ENCODE assay signal across 8 cellular contexts in genomic region chr16:2027024-2028010, GRCh38. TPM values are rescaled to one million over a fixed set of nuclear protein-coding genes. Genes with fewer than 3 reads are reported as not detected.
DNase-seq lines count a peak whose midpoint lies in the region; ATAC-seq, FAIRE-seq and TF ChIP-seq lines count a peak whose summit lies in the region.

No MANE protein-coding gene starts in this region.

- peak overlapping the region; percentile 87; the same call in 1 of the 2 replicates for H2AK5ac ChIP-seq in H1 (ENCODE audit: low read depth, low read length)

- WGBS in H1 (ENCODE audit: extremely low coverage in 1 of 2, insufficient coverage in 1 of 2, insufficient read length in 1 of 2, insufficient replicate concordance in 2 of 2, low coverage in 1 of 2, low lambda C conversion rate in 2 of 2, missing lambda C conversion rate in 1 of 2), 2 experiments: 25% methylated on average over 34 of the region's 76 CpGs; no CpG with 5 or more reads in 1 of the 2 experiments

- peaks cover 7% of the 10 kb centered on the region; the same call in 1 of the 2 replicates for H3K23me2 ChIP-seq in H1 (ENCODE audit: low read depth, low read length)

- H3K4me3 ChIP-seq in GM23338 (peak overlapping the region; percentile 60), H1 (ENCODE audit: extremely low read depth in 1 of 4, insufficient read depth in 2 of 4, low read depth in 3 of 4, low read length in 4 of 4) (peak overlapping the region; percentile 42 to 66 (median 46))

- H2BK5ac ChIP-seq in H1 (ENCODE audit: low read depth, low read length): 0 out of 2 replicates have a peak overlapping the region, but pooled peaks have one; percentile 66

- no peaks in the 10 kb centered on the region for H3K9me2 ChIP-seq in GM23338 (ENCODE audit: insufficient read depth)

- peak overlapping the region; percentile 92 for H2BK15ac ChIP-seq in H1 (ENCODE audit: low read length)

- no peak overlapping the region for H3K23ac ChIP-seq in H1 (ENCODE audit: insufficient read length)

- peaks cover 36% of the 10 kb centered on the region for H3K27me3 ChIP-seq in GM23338 (ENCODE audit: insufficient read depth)
- H3K27me3 ChIP-seq in H1 (replicated peaks in 1 of 4; ENCODE audit: control insufficient read depth in 3 of 4, extremely low read depth in 1 of 4, insufficient read depth in 3 of 4, low read length in 3 of 4): peaks cover 0 to 27% (median 21%) of the 10 kb centered on the region in 4 experiments; a peak in 5 of 7 replicates

- H2BK20ac ChIP-seq in H1 (ENCODE audit: low read length): no peak overlapping the region; the same call in 1 of the 2 replicates

- no peaks in the 10 kb centered on the region for H3K79me1 ChIP-seq in H1 (ENCODE audit: low read depth, low read length)

- H3K4me1 ChIP-seq in GM23338 (ENCODE audit: insufficient read depth) (no peaks in the 10 kb centered on the region; the same call in 1 of the 2 replicates), H1 (replicated peaks in 1 of 4; ENCODE audit: control insufficient read depth in 3 of 4, insufficient read depth in 4 of 4, low read length in 3 of 4) (peaks cover 0 to 14% (median 11%) of the 10 kb centered on the region in 4 experiments; a peak in 5 of 7 replicates)

- TF ChIP-seq POLR2A in H1 (IDR thresholded peaks at IDR 0.05; ENCODE audit: control extremely low read depth in 1 of 2, low read depth in 2 of 2, low read length in 2 of 2): no peak

- no peak for FAIRE-seq in H1 (lab: Jason Lieb, UNC)

- TF ChIP-seq CTCF in GM23338 (conservative IDR thresholded peaks at IDR 0.05; ENCODE audit: low read depth in 2 of 2) (no peak), H1 (IDR thresholded peaks at IDR 0.05; ENCODE audit: control extremely low read depth in 1 of 3, insufficient read depth in 1 of 3, low read depth in 1 of 3, low read length in 3 of 3) (peak in 1 of 3 experiments; percentile 15; a peak in 1 of 4 replicates)

- H3K4me3 Mint-ChIP-seq in GM23338: peak overlapping the region; percentile 81
- peak overlapping the region; percentile 64 to 89 (median 76) for H3K4me3 Mint-ChIP-seq in naive thymus-derived CD8-positive, alpha-beta T cell

- H2BK12ac ChIP-seq in H1 (ENCODE audit: low read depth, low read length): peak overlapping the region; percentile 96; the same call in 1 of the 2 replicates

- no peaks in the 10 kb centered on the region for H3K9me3 Mint-ChIP-seq in GM23338
- no peaks in the 10 kb centered on the region for H3K9me3 Mint-ChIP-seq in naive thymus-derived CD8-positive, alpha-beta T cell

- no peak overlapping the region for H3K27ac Mint-ChIP-seq in GM23338
- peak overlapping the region in 4 of 10 donors; percentile 52 to 87 (median 64) for H3K27ac Mint-ChIP-seq in naive thymus-derived CD8-positive, alpha-beta T cell

- no peak overlapping the region for H4K5ac ChIP-seq in H1 (ENCODE audit: insufficient read length, low read depth, low read length)

- ATAC-seq in GM23338: no peak
- peak; percentile 21 to 48 for ATAC-seq in naive thymus-derived CD8-positive, alpha-beta T cell
- no peak for ATAC-seq in HG02798 (IDR thresholded peaks at IDR 0.05; ENCODE audit: poor library complexity, unreplicated experiment)
- ATAC-seq in HG02610 (IDR thresholded peaks at IDR 0.05; ENCODE audit: unreplicated experiment): no peak

- H2BK120ac ChIP-seq in H1 (replicated peaks; ENCODE audit: low read depth, low read length): peak overlapping the region; percentile 64

- peak overlapping the region; percentile 95 for H4K91ac ChIP-seq in H1 (replicated peaks; ENCODE audit: insufficient read length, low read length)

- POLR2A ChIA-PET in H1 (lab: Charles Lee; ENCODE audit: partially characterized antibody): interaction anchor here (0.5 to 1.6 kb wide), 12 partner anchors 10 to 434 kb away, joined by 3 to 7 read pairs (median 3); partner anchors contain the start of genes RPS2 and TRAF7
- POLR2A ChIA-PET in naive thymus-derived CD8-positive, alpha-beta T cell (lab: Charles Lee): interaction anchor here (0.6 to 3.1 kb wide), 11 partner anchors 11 to 178 kb away, joined by 3 to 21 read pairs (median 3); partner anchors contain the start of genes MLST8, NTHL1, RPS2 and TRAF7

- no peak for TF ChIP-seq EP300 in H1 (IDR thresholded peaks at IDR 0.05; ENCODE audit: borderline replicate concordance in 1 of 2, low read depth in 2 of 2, low read length in 2 of 2)

- H3K18ac ChIP-seq in H1 (ENCODE audit: extremely low read depth, low read length): peak overlapping the region; percentile 65; the same call in 1 of the 2 replicates

- H3K9ac ChIP-seq in H1 (replicated peaks in 1 of 4; ENCODE audit: extremely low read depth in 1 of 4, low read depth in 3 of 4, low read length in 3 of 4): peak overlapping the region in 1 of 4 experiments; percentile 2; a peak in 1 of 7 replicates

- no peaks in the 10 kb centered on the region for H3K9me3 ChIP-seq in H1 (ENCODE audit: insufficient read depth in 2 of 2, low read depth in 1 of 2, low read length in 1 of 2)

- H4K20me1 ChIP-seq in GM23338 (replicated peaks; ENCODE audit: insufficient read depth) (no peaks in the 10 kb centered on the region), H1 (replicated peaks in 1 of 2; ENCODE audit: control insufficient read depth in 1 of 2, insufficient read depth in 2 of 2, low read length in 2 of 2) (peaks cover 0 to 9% of the 10 kb centered on the region in 2 experiments)

- DNase-seq in GM23338 (ENCODE audit: low spot score) (no peak), RPMI7951 (ENCODE audit: low read depth) (peak; percentile 46), H1 (ENCODE audit: low read depth in 1 of 2, low spot score in 2 of 2) (peak in 1 of 2 experiments; percentile 66), GF-D8 (lab: John Stamatoyannopoulos, UW) (no peak), amniotic stem cell (lab: John Stamatoyannopoulos, UW) (no peak)
- peak in 3 of 10 donors; percentile 33 to 36 (median 34) for DNase-seq in naive thymus-derived CD8-positive, alpha-beta T cell

- H3K4ac ChIP-seq in H1 (replicated peaks; ENCODE audit: insufficient read length, low read depth, low read length): peak overlapping the region; percentile 98

- H3K79me2 ChIP-seq in GM23338 (replicated peaks; ENCODE audit: insufficient read depth) (no peaks in the 10 kb centered on the region), H1 (ENCODE audit: control insufficient read depth in 1 of 2, insufficient read depth in 2 of 2, low read length in 2 of 2) (no peaks in the 10 kb centered on the region)

- no peak overlapping the region for H3K14ac ChIP-seq in H1 (ENCODE audit: insufficient read length)

- peaks cover 14% of the 10 kb centered on the region for H3K27me3 Mint-ChIP-seq in GM23338 (ENCODE audit: insufficient read depth, low read depth, poor library complexity)
- peaks cover 3 to 11% (median 8%) of the 10 kb centered on the region in 5 donors for H3K27me3 Mint-ChIP-seq in naive thymus-derived CD8-positive, alpha-beta T cell

- peaks cover 12% of the 10 kb centered on the region for H3K4me1 Mint-ChIP-seq in GM23338
- H3K4me1 Mint-ChIP-seq in naive thymus-derived CD8-positive, alpha-beta T cell: peaks cover 8 to 29% (median 21%) of the 10 kb centered on the region in 4 donors

- H3K4me2 ChIP-seq in GM23338: peak overlapping the region; percentile 85
- H3K4me2 ChIP-seq in H1 (ENCODE audit: insufficient read depth in 1 of 2, low read depth in 2 of 2, low read length in 2 of 2): peak overlapping the region; percentile 61 to 80

- peak overlapping the region; percentile 72; the same call in 1 of the 2 replicates for H2AFZ ChIP-seq in GM23338
- no peak overlapping the region for H2AFZ ChIP-seq in H1 (ENCODE audit: low read length)

- CTCF ChIA-PET in H1 (lab: Charles Lee; ENCODE audit: partially characterized antibody): interaction anchor here (0.8 to 2.1 kb wide), 11 partner anchors 8 to 113 kb away, joined by 3 to 7 read pairs (median 4); no protein-coding TSS in a partner anchor

- H3K36me3 ChIP-seq in GM23338 (ENCODE audit: insufficient read depth) (no peaks in the 10 kb centered on the region), H1 (ENCODE audit: control insufficient read depth in 2 of 4, insufficient read depth in 4 of 4, low read length in 3 of 4) (no peaks in the 10 kb centered on the region)

- no peak overlapping the region for H3K27ac ChIP-seq in GM23338 (ENCODE audit: low read depth)
- H3K27ac ChIP-seq in H1 (ENCODE audit: low read depth, low read length): no peak overlapping the region

- no peak for TF ChIP-seq RAD21 in H1 (IDR thresholded peaks at IDR 0.05 in 1 of 2, conservative IDR thresholded peaks at IDR 0.05 in 1 of 2; ENCODE audit: low read depth in 2 of 2, low read length in 2 of 2)

- peaks cover 5% of the 10 kb centered on the region for H3F3A ChIP-seq in GM23338 (replicated peaks; ENCODE audit: low read depth)

- H3K56ac ChIP-seq in H1 (replicated peaks; ENCODE audit: insufficient read length, low read depth, low read length): no peak overlapping the region

- peaks cover 3% of the 10 kb centered on the region; the same call in 1 of the 3 replicates for H3K36me3 Mint-ChIP-seq in GM23338 (ENCODE audit: low read depth)
- no peaks in the 10 kb centered on the region for H3K36me3 Mint-ChIP-seq in naive thymus-derived CD8-positive, alpha-beta T cell

- H4K8ac ChIP-seq in H1 (ENCODE audit: extremely low read depth, insufficient read depth, low read length): peak overlapping the region; percentile 40

RNA-seq across cellular contexts. Expression of gene NHERF2, which starts 0.6 kb away (rescaled TPM):
- 15.4 and 16.5 TPM in 2 replicates for total RNA-seq in GM23338 (2014; rRNA removed; shearing (Covaris generic))
- polyA plus RNA-seq in GM23338 (2016; fragmentation: Nextera tagmentation; extraction: Ambion mirVana) (12.0 and 21.0 TPM in 2 replicates), H1 (2011; rRNA removed) (13.9 and 22.4 TPM in 2 replicates)
- 49.0 and 51.1 TPM in 2 replicates for total RNA-seq in RPMI7951 (2014; rRNA removed; shearing (Covaris generic))
- 19.3 and 19.6 TPM in 2 replicates for total RNA-seq in H1 (2021; fragmentation: NEBNext Ultra II Directional; extraction: Animal tissue kit (Norgen Biotek cat#: 25700))
- 14.3 TPM for polyA plus RNA-seq in H1 (2011; cell fraction: cytosol; rRNA removed)
- 15.4 TPM for polyA plus RNA-seq in H1 (2011; cell fraction: nucleus; rRNA removed)
- 6.9 to 18.2 TPM (median 15.2 TPM) in 4 replicates for polyA plus RNA-seq in H1 (2012, experiment 1 of 2)
- polyA plus RNA-seq in H1 (2012, experiment 2 of 2): 11.5 TPM
- 16.9 TPM for polyA plus RNA-seq in H1 (2013, experiment 1 of 2)
- 16.5 TPM for polyA plus RNA-seq in H1 (2013, experiment 2 of 2)
- polyA minus RNA-seq in H1 (2011; rRNA and poly(A)+ RNA removed): 2.1 and 3.3 TPM in 2 replicates
- 10.2 TPM for polyA minus RNA-seq in H1 (2011; cell fraction: cytosol; rRNA and poly(A)+ RNA removed)
- polyA minus RNA-seq in H1 (2011; cell fraction: nucleus; rRNA and poly(A)+ RNA removed): 1.9 TPM
- total RNA-seq in naive thymus-derived CD8-positive, alpha-beta T cell: 1 to 10 TPM; 5.3 to 6.0 TPM
- 1 to 10 TPM in 1 of 3 donors, under 1 TPM in 2; 0.32 to 1.2 (median 0.46) TPM for polyA plus RNA-seq in naive thymus-derived CD8-positive, alpha-beta T cell

RNA-seq across cellular contexts. Expression of gene NPW, which starts 7.7 kb away (rescaled TPM):
- total RNA-seq in GM23338 (2014; rRNA removed; shearing (Covaris generic)): 1.9 and 4.5 TPM in 2 replicates
- polyA plus RNA-seq in GM23338 (2016; fragmentation: Nextera tagmentation; extraction: Ambion mirVana) (37.0 and 37.6 TPM in 2 replicates), H1 (2011; rRNA removed) (4.0 and 7.8 TPM in 2 replicates)
- 0.20 and 0.24 TPM in 2 replicates for total RNA-seq in RPMI7951 (2014; rRNA removed; shearing (Covaris generic))
- total RNA-seq in H1 (2021; fragmentation: NEBNext Ultra II Directional; extraction: Animal tissue kit (Norgen Biotek cat#: 25700)): 8.1 and 10.3 TPM in 2 replicates
- polyA plus RNA-seq in H1 (2011; cell fraction: cytosol; rRNA removed): 2.0 TPM
- polyA plus RNA-seq in H1 (2011; cell fraction: nucleus; rRNA removed): 4.4 TPM
- polyA plus RNA-seq in H1 (2012, experiment 1 of 2): 3.4 to 6.5 TPM (median 4.5 TPM) in 4 replicates
- 9.6 TPM for polyA plus RNA-seq in H1 (2012, experiment 2 of 2)
- 11.2 TPM for polyA plus RNA-seq in H1 (2013, experiment 1 of 2)
- polyA plus RNA-seq in H1 (2013, experiment 2 of 2): 14.0 TPM
- polyA minus RNA-seq in H1 (2011; rRNA and poly(A)+ RNA removed): not detected in 2 replicates
- 9.9 TPM for polyA minus RNA-seq in H1 (2011; cell fraction: cytosol; rRNA and poly(A)+ RNA removed)
- 1.4 TPM for polyA minus RNA-seq in H1 (2011; cell fraction: nucleus; rRNA and poly(A)+ RNA removed)
- not detected for total RNA-seq in naive thymus-derived CD8-positive, alpha-beta T cell
- not detected for polyA plus RNA-seq in naive thymus-derived CD8-positive, alpha-beta T cell

RNA-seq across cellular contexts. Expression of gene ZNF598, which starts 17.7 kb away (rescaled TPM):
- total RNA-seq in GM23338 (2014; rRNA removed; shearing (Covaris generic)): 31.7 and 48.6 TPM in 2 replicates
- polyA plus RNA-seq in GM23338 (2016; fragmentation: Nextera tagmentation; extraction: Ambion mirVana) (8.5 and 10.2 TPM in 2 replicates), H1 (2011; rRNA removed) (29.3 and 43.0 TPM in 2 replicates)
- total RNA-seq in RPMI7951 (2014; rRNA removed; shearing (Covaris generic)): 9.7 and 13.6 TPM in 2 replicates
- 47.6 and 51.7 TPM in 2 replicates for total RNA-seq in H1 (2021; fragmentation: NEBNext Ultra II Directional; extraction: Animal tissue kit (Norgen Biotek cat#: 25700))
- 32.3 TPM for polyA plus RNA-seq in H1 (2011; cell fraction: cytosol; rRNA removed)
- polyA plus RNA-seq in H1 (2011; cell fraction: nucleus; rRNA removed): 108 TPM
- polyA plus RNA-seq in H1 (2012, experiment 1 of 2): 16.9 to 39.8 TPM (median 34.7 TPM) in 4 replicates
- polyA plus RNA-seq in H1 (2012, experiment 2 of 2): 28.2 TPM
- polyA plus RNA-seq in H1 (2013, experiment 1 of 2): 32.1 TPM
- polyA plus RNA-seq in H1 (2013, experiment 2 of 2): 31.4 TPM
- polyA minus RNA-seq in H1 (2011; rRNA and poly(A)+ RNA removed): 10.2 and 11.0 TPM in 2 replicates
- polyA minus RNA-seq in H1 (2011; cell fraction: cytosol; rRNA and poly(A)+ RNA removed): 34.1 TPM
- polyA minus RNA-seq in H1 (2011; cell fraction: nucleus; rRNA and poly(A)+ RNA removed): 28.8 TPM
- 10 to 100 TPM; 58.6 to 66.2 TPM for total RNA-seq in naive thymus-derived CD8-positive, alpha-beta T cell
- polyA plus RNA-seq in naive thymus-derived CD8-positive, alpha-beta T cell: 1 to 10 TPM; 3.4 to 10.0 (median 3.6) TPM

RNA-seq across cellular contexts. Expression of gene NTHL1, which starts 20.3 kb away (rescaled TPM):
- 84.6 and 97.1 TPM in 2 replicates for total RNA-seq in GM23338 (2014; rRNA removed; shearing (Covaris generic))
- 87.9 and 94.9 TPM in 2 replicates for polyA plus RNA-seq in GM23338 (2016; fragmentation: Nextera tagmentation; extraction: Ambion mirVana)
- total RNA-seq in RPMI7951 (2014; rRNA removed; shearing (Covaris generic)): 24.8 and 48.2 TPM in 2 replicates
- 70.9 and 84.5 TPM in 2 replicates for total RNA-seq in H1 (2021; fragmentation: NEBNext Ultra II Directional; extraction: Animal tissue kit (Norgen Biotek cat#: 25700))
- polyA plus RNA-seq in H1 (2011; rRNA removed): 150 and 209 TPM in 2 replicates
- 159 TPM for polyA plus RNA-seq in H1 (2011; cell fraction: cytosol; rRNA removed)
- 107 TPM for polyA plus RNA-seq in H1 (2011; cell fraction: nucleus; rRNA removed)
- 24.3 to 84.5 TPM (median 77.9 TPM) in 4 replicates for polyA plus RNA-seq in H1 (2012, experiment 1 of 2)
- polyA plus RNA-seq in H1 (2012, experiment 2 of 2): 61.3 TPM
- 43.2 TPM for polyA plus RNA-seq in H1 (2013, experiment 1 of 2)
- polyA plus RNA-seq in H1 (2013, experiment 2 of 2): 47.0 TPM
- 26.8 and 36.7 TPM in 2 replicates for polyA minus RNA-seq in H1 (2011; rRNA and poly(A)+ RNA removed)
- polyA minus RNA-seq in H1 (2011; cell fraction: cytosol; rRNA and poly(A)+ RNA removed): 44.5 TPM
- polyA minus RNA-seq in H1 (2011; cell fraction: nucleus; rRNA and poly(A)+ RNA removed): 28.0 TPM
- 10 to 100 TPM in 1 of 2 experiments, 1 to 10 TPM in 1; 9.1 to 13.1 TPM for total RNA-seq in naive thymus-derived CD8-positive, alpha-beta T cell
- polyA plus RNA-seq in naive thymus-derived CD8-positive, alpha-beta T cell: 10 to 100 TPM; 13.1 to 20.0 (median 16.6) TPM

RNA-seq across cellular contexts. Expression of gene TSC2, which starts 20.5 kb away (rescaled TPM):
- 81.4 and 93.0 TPM in 2 replicates for total RNA-seq in GM23338 (2014; rRNA removed; shearing (Covaris generic))
- polyA plus RNA-seq in GM23338 (2016; fragmentation: Nextera tagmentation; extraction: Ambion mirVana): 36.3 and 40.5 TPM in 2 replicates
- 19.0 and 19.5 TPM in 2 replicates for total RNA-seq in RPMI7951 (2014; rRNA removed; shearing (Covaris generic))
- total RNA-seq in H1 (2021; fragmentation: NEBNext Ultra II Directional; extraction: Animal tissue kit (Norgen Biotek cat#: 25700)): 91.1 and 96.6 TPM in 2 replicates
- polyA plus RNA-seq in H1 (2011; rRNA removed): 65.9 and 90.2 TPM in 2 replicates
- polyA plus RNA-seq in H1 (2011; cell fraction: cytosol; rRNA removed): 41.7 TPM
- polyA plus RNA-seq in H1 (2011; cell fraction: nucleus; rRNA removed): 431 TPM
- 79.5 to 86.9 TPM (median 82.8 TPM) in 4 replicates for polyA plus RNA-seq in H1 (2012, experiment 1 of 2)
- polyA plus RNA-seq in H1 (2012, experiment 2 of 2): 60.3 TPM
- 39.2 TPM for polyA plus RNA-seq in H1 (2013, experiment 1 of 2)
- polyA plus RNA-seq in H1 (2013, experiment 2 of 2): 39.2 TPM
- polyA minus RNA-seq in H1 (2011; rRNA and poly(A)+ RNA removed): 71.6 and 74.8 TPM in 2 replicates
- polyA minus RNA-seq in H1 (2011; cell fraction: cytosol; rRNA and poly(A)+ RNA removed): 70.0 TPM
- 98.2 TPM for polyA minus RNA-seq in H1 (2011; cell fraction: nucleus; rRNA and poly(A)+ RNA removed)
- 100 to 1,000 TPM; 145 to 162 TPM for total RNA-seq in naive thymus-derived CD8-positive, alpha-beta T cell
- 10 to 100 TPM; 23.5 to 42.0 (median 27.2) TPM for polyA plus RNA-seq in naive thymus-derived CD8-positive, alpha-beta T cell

Comparison
In these comparisons a context has a peak if more than half of its experiments do, and no peak if none do; other contexts are left out.
1. ATAC-seq: peak in naive thymus-derived CD8-positive, alpha-beta T cell (2 of 2); none in GM23338 (single experiment), HG02798 (single experiment) and HG02610 (single experiment).